13 cellular contexts compared by ENCODE assay signal in the genomic region with DNA sequence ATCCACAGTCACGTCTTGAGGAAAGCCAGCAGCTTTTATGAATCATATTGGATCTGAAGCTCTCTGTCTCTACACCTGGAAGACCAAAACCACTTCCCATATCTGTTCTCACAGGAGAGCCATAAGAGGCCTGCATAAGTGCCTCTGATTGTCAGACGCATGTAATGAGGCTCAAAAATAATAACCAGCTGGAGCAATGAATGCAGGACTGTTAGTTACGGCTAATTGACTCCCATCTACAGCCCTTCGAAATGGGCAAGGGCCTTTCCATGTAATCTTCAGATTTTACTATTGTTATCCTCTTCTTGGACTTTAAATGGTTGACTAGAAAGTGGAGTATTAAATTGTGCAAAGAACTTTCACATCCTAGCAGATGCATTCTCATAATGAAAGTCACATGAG. TPM values are rescaled to one million over a fixed set of nuclear protein-coding genes. Genes with fewer than 3 reads are reported as not detected.
DNase-seq lines count a peak whose midpoint lies in the region; ATAC-seq, FAIRE-seq and TF ChIP-seq lines count a peak whose summit lies in the region.
"Had no signal": no experiment of that assay in that cellular context is flagged by ENCODE, and none has a peak within 500 bp of the region (broad histone marks: within the 10 kb centered on the region; RNA-seq: fewer than 3 reads in every experiment).

No MANE protein-coding gene starts in this region.

- WGBS in SK-N-SH (ENCODE audit: low lambda C conversion rate), result 92% methylated on average over 4 of the region's 4 CpGs

- no peak overlapping the region for H3K9ac ChIP-seq in SK-N-SH

- peaks cover 3 to 5% of the 10 kb centered on the region in 2 experiments; a peak in 2 of 4 replicates for H3K4me1 ChIP-seq in SK-N-SH (ENCODE audit: control insufficient read depth in 1 of 2, insufficient read depth in 2 of 2, low read depth in 1 of 2, low read length in 1 of 2)

- no peaks in the 10 kb centered on the region for H3K9me3 Mint-ChIP-seq in glutamatergic neuron (ENCODE audit: unreplicated experiment)

- no peak overlapping the region for H2AFZ ChIP-seq in SK-N-SH (ENCODE audit: low read depth)

- no peaks in the 10 kb centered on the region for H3K9me2 ChIP-seq in SK-N-SH

- no peak for TF ChIP-seq CTCF in glutamatergic neuron (IDR thresholded peaks at IDR 0.05; ENCODE audit: partially characterized antibody, unreplicated experiment)
- no peak for TF ChIP-seq CTCF in SK-N-SH (IDR thresholded peaks at IDR 0.05)

- DNase-seq in COLO668 (lab: John Stamatoyannopoulos, UW; ENCODE audit: unreplicated experiment) (peak; percentile 8), NCI-H1417 treated with DMSO at 0.1 percent for 48 hours (lab: John Stamatoyannopoulos, UW) (peak; percentile 84), NCI-H510A (lab: John Stamatoyannopoulos, UW) (peak; percentile 32), glutamatergic neuron (no peak), GM12891 (ENCODE audit: insufficient read length, low spot score) (no peak), dedifferentiated amniotic fluid mesenchymal stem cell (ENCODE audit: extremely low spot score) (no peak), SK-N-SH (no peak)
- DNase-seq: activated gamma-delta T cell; effector CD8-positive, alpha-beta T cell; mucosa of descending colon; NCI-H226 had no signal

- H3K4me1 Mint-ChIP-seq in glutamatergic neuron (ENCODE audit: low read depth, unreplicated experiment), result peaks cover 39% of the 10 kb centered on the region

- FAIRE-seq in GM12891 (lab: Jason Lieb, UNC), result no peak
- FAIRE-seq: K562 had no signal

- no peak overlapping the region for H3K4me3 Mint-ChIP-seq in glutamatergic neuron (ENCODE audit: unreplicated experiment)

- no peaks in the 10 kb centered on the region for H4K20me1 ChIP-seq in SK-N-SH (ENCODE audit: insufficient read depth)

- CTCF ChIA-PET in SK-N-SH (lab: Yijun Ruan, JAX), result interaction anchor here (0.9 to 4.1 kb wide), 8 partner anchors 10 to 547 kb away, joined by 3 to 17 read pairs (median 4); no protein-coding TSS in a partner anchor

- H3K27ac Mint-ChIP-seq in glutamatergic neuron (ENCODE audit: unreplicated experiment), result peak overlapping the region; percentile 77

- TF ChIP-seq RAD21 in SK-N-SH (IDR thresholded peaks at IDR 0.05; ENCODE audit: low read length), result no peak

- no peaks in the 10 kb centered on the region for H3K36me3 ChIP-seq in SK-N-SH (replicated peaks in 1 of 2; ENCODE audit: control insufficient read depth in 1 of 2, insufficient read depth in 2 of 2, low read length in 1 of 2)

- no peak for ATAC-seq in GM18519 (IDR thresholded peaks at IDR 0.05; ENCODE audit: low FRiP score, unreplicated experiment)
- ATAC-seq: K562, mucosa of descending colon had no signal

- peaks cover 5% of the 10 kb centered on the region; the same call in 1 of the 2 replicates for H3K79me2 ChIP-seq in SK-N-SH (ENCODE audit: insufficient read depth)

- H3K4me2 ChIP-seq in SK-N-SH, result no peak overlapping the region

- no peak for TF ChIP-seq POLR2A in GM12891 (IDR thresholded peaks at IDR 0.05; ENCODE audit: low read depth, low read length)

- no peaks in the 10 kb centered on the region for H3K27me3 ChIP-seq in SK-N-SH (ENCODE audit: insufficient read depth)

- H3K4me3 ChIP-seq in SK-N-SH (ENCODE audit: low read depth in 2 of 2, low read length in 1 of 2), result no peak overlapping the region
- H3K4me3 ChIP-seq: K562, mucosa of descending colon had no signal

- H3F3A ChIP-seq in SK-N-SH (replicated peaks; ENCODE audit: insufficient read depth), result peaks cover 8% of the 10 kb centered on the region

- POLR2A ChIA-PET in SK-N-SH (lab: Yijun Ruan, JAX), result no interaction called here

- no peaks in the 10 kb centered on the region for H3K36me3 Mint-ChIP-seq in glutamatergic neuron (ENCODE audit: unreplicated experiment)

- TF ChIP-seq EP300 in SK-N-SH (IDR thresholded peaks at IDR 0.05; ENCODE audit: borderline replicate concordance in 1 of 2, low read depth in 1 of 2, low read length in 1 of 2), result no peak

- no peaks in the 10 kb centered on the region for H3K9me3 ChIP-seq in SK-N-SH
- H3K9me3 ChIP-seq: mucosa of descending colon had no signal

- peaks cover 3% of the 10 kb centered on the region for H3K27me3 Mint-ChIP-seq in glutamatergic neuron (ENCODE audit: unreplicated experiment)

- H3K27ac ChIP-seq in SK-N-SH (ENCODE audit: low read depth in 2 of 2, low read length in 1 of 2), result no peak overlapping the region

TF ChIP-seq in GM12891, 5 proteins besides CTCF, POLR2A, EP300 and RAD21:
- no peak for TF ChIP-seq POLR2AphosphoS5 (IDR thresholded peaks at IDR 0.05; ENCODE audit: low read depth, low read length)
- no peak for TF ChIP-seq POU2F2 (IDR thresholded peaks at IDR 0.05; ENCODE audit: low read depth, low read length)
- no peak for TF ChIP-seq TAF1 (IDR thresholded peaks at IDR 0.05; ENCODE audit: low read depth, low read length)
- no peak for TF ChIP-seq SPI1 (IDR thresholded peaks at IDR 0.05; ENCODE audit: low read depth, low read length)
- TF ChIP-seq PAX5 (IDR thresholded peaks at IDR 0.05; ENCODE audit: insufficient read depth, low read length, severe bottlenecking), result no peak

TF ChIP-seq in SK-N-SH, 30 proteins besides CTCF, POLR2A, EP300 and RAD21 (continues in another document):
- TF ChIP-seq MXI1 (IDR thresholded peaks at IDR 0.05; ENCODE audit: low read depth, low read length) (no peak), FOSL2 (IDR thresholded peaks at IDR 0.05; ENCODE audit: borderline replicate concordance, low read depth) (no peak), NFIC (IDR thresholded peaks at IDR 0.05; ENCODE audit: borderline replicate concordance) (no peak), MAX (IDR thresholded peaks at IDR 0.05; ENCODE audit: low read depth) (no peak), ZBTB33 (IDR thresholded peaks at IDR 0.05; ENCODE audit: borderline replicate concordance, low read depth) (no peak), TEAD4 (IDR thresholded peaks at IDR 0.05; ENCODE audit: borderline replicate concordance, insufficient read depth) (no peak), USF1 (IDR thresholded peaks at IDR 0.05; ENCODE audit: borderline replicate concordance, low read depth) (no peak), RXRA (IDR thresholded peaks at IDR 0.05; ENCODE audit: borderline replicate concordance, low read depth) (no peak), SIN3A (IDR thresholded peaks at IDR 0.05; ENCODE audit: borderline replicate concordance, low read depth, low read length) (no peak), SMC3 (IDR thresholded peaks at IDR 0.05; ENCODE audit: low read depth, low read length) (no peak), RFX5 (IDR thresholded peaks at IDR 0.05; ENCODE audit: low read length) (no peak), MEF2A (IDR thresholded peaks at IDR 0.05; ENCODE audit: borderline replicate concordance, low read depth) (no peak)
- TF ChIP-seq, protein P1, sequence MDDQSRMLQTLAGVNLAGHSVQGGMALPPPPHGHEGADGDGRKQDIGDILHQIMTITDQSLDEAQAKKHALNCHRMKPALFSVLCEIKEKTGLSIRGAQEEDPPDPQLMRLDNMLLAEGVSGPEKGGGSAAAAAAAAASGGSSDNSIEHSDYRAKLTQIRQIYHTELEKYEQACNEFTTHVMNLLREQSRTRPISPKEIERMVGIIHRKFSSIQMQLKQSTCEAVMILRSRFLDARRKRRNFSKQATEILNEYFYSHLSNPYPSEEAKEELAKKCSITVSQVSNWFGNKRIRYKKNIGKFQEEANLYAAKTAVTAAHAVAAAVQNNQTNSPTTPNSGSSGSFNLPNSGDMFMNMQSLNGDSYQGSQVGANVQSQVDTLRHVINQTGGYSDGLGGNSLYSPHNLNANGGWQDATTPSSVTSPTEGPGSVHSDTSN (IDR thresholded peaks at IDR 0.05), result no peak

RNA-seq across cellular contexts. Expression of gene SEMA3C, which starts 4.4 kb away (rescaled TPM):
- total RNA-seq in glutamatergic neuron (ENCODE audit: unreplicated experiment), result 91.3 TPM
- not detected for polyA plus RNA-seq in GM12891 (2012; ENCODE audit: low read depth, missing spikeins)
- 51.1 and 64.1 TPM in 2 replicates for polyA plus RNA-seq in SK-N-SH (2012; rRNA removed)
- polyA plus RNA-seq in SK-N-SH (2012; cell fraction: cytosol; rRNA removed), result 61.6 and 67.3 TPM in 2 replicates
- 66.6 and 76.1 TPM in 2 replicates for polyA plus RNA-seq in SK-N-SH (2012; cell fraction: nucleus; rRNA removed)

Comparison
In these comparisons a context has a peak if more than half of its experiments do, and no peak if none do; other contexts are left out.
1. DNase-seq: peak in COLO668 (single experiment), NCI-H1417 treated with DMSO at 0.1 percent for 48 hours (single experiment) and NCI-H510A (single experiment); none in glutamatergic neuron (single experiment), GM12891 (single experiment), dedifferentiated amniotic fluid mesenchymal stem cell (single experiment) and SK-N-SH (single experiment).